11 cellular contexts compared by ENCODE assay signal in genomic region chr6:11194399-11195274, GRCh38. TPM values are rescaled to one million over a fixed set of nuclear protein-coding genes. Genes with fewer than 3 reads are reported as not detected.
A peak's percentile ranks its signal among the peaks of the same experiment; 100 is the strongest.
DNase-seq lines count a peak whose midpoint lies in the region; ATAC-seq and TF ChIP-seq lines count a peak whose summit lies in the region.
"Had no signal": no experiment of that assay in that cellular context is flagged by ENCODE, and none has a peak within 500 bp of the region (broad histone marks: within the 10 kb centered on the region; RNA-seq: fewer than 3 reads in every experiment).

No MANE protein-coding gene starts in this region.

- peaks cover 0 to 4% (median 0%) of the 10 kb centered on the region in 4 donors for H3K27me3 ChIP-seq in esophagus muscularis mucosa
- H3K27me3 ChIP-seq in upper lobe of left lung, result no peaks in the 10 kb centered on the region
- H3K27me3 ChIP-seq in Caco-2 (replicated peaks; ENCODE audit: control insufficient read depth, insufficient read depth, low read length), result no peaks in the 10 kb centered on the region

- no peaks in the 10 kb centered on the region for H3K9me3 Mint-ChIP-seq in stimulated activated memory B cell treated with anti-CD40 and anti-IgM and Interleukin-4, amounts not matched to agents 10 μg/mL and 1 μg/mL and 100 μg/mL, for 72 hours
- no peaks in the 10 kb centered on the region for H3K9me3 Mint-ChIP-seq in Caco-2 (ENCODE audit: unreplicated experiment)

- POLR2A ChIA-PET in Caco-2 (lab: Charles Lee), result no interaction called here

- CTCF ChIA-PET in Caco-2 (lab: Charles Lee), result no interaction called here

- intact Hi-C loops in esophagus muscularis mucosa (cut with DNase I), result no loop called here
- intact Hi-C loops in Caco-2 (cut with micrococcal nuclease; ENCODE audit: unreplicated experiment), result no loop called here

- H3K4me3 ChIP-seq in esophagus muscularis mucosa (no peak overlapping the region), upper lobe of left lung (peak overlapping the region in 1 of 4 donors; percentile 1), Caco-2 (ENCODE audit: low read depth, low read length) (no peak overlapping the region)

- TF ChIP-seq POLR2A in esophagus muscularis mucosa (IDR thresholded peaks at IDR 0.05; ENCODE audit: low read depth) (no peak), upper lobe of left lung (IDR thresholded peaks at IDR 0.05) (no peak)

- no TSS peak for BruUV-seq in Caco-2 (replicated peaks; lab: Mats Ljungman, UMichigan)

- ATAC-seq in SK-N-SH treated with all-trans-retinoic acid at 6 μM for 48 hours, result peak; percentile 72
- ATAC-seq in upper lobe of left lung (ENCODE audit: low FRiP score in 2 of 2), result peak; percentile 4 to 34
- ATAC-seq in stimulated activated memory B cell treated with anti-CD40 and anti-IgM and Interleukin-4, amounts not matched to agents 10 μg/mL and 1 μg/mL and 100 μg/mL, for 72 hours, result no peak
- ATAC-seq: T-helper 17 cell had no signal

- WGBS in esophagus muscularis mucosa, result 63% methylated on average over 12 of the region's 12 CpGs
- 46 to 57% methylated on average over 12 of the region's 12 CpGs for WGBS in upper lobe of left lung, 2 donors

- no peak overlapping the region for H3K4me3 Mint-ChIP-seq in stimulated activated memory B cell treated with anti-CD40 and anti-IgM and Interleukin-4, amounts not matched to agents 10 μg/mL and 1 μg/mL and 100 μg/mL, for 72 hours
- H3K4me3 Mint-ChIP-seq in Caco-2 (ENCODE audit: unreplicated experiment), result no peak overlapping the region
- H3K4me3 Mint-ChIP-seq: T-helper 17 cell had no signal

- H3K27me3 Mint-ChIP-seq in stimulated activated memory B cell treated with anti-CD40 and anti-IgM and Interleukin-4, amounts not matched to agents 10 μg/mL and 1 μg/mL and 100 μg/mL, for 72 hours, result no peaks in the 10 kb centered on the region
- no peaks in the 10 kb centered on the region for H3K27me3 Mint-ChIP-seq in Caco-2 (ENCODE audit: insufficient read depth, unreplicated experiment)
- H3K27me3 Mint-ChIP-seq: T-helper 17 cell had no signal

- H3K9me3 ChIP-seq in esophagus muscularis mucosa (no peaks in the 10 kb centered on the region), upper lobe of left lung (no peaks in the 10 kb centered on the region), Caco-2 (no peaks in the 10 kb centered on the region)

- H3K4me1 ChIP-seq in esophagus muscularis mucosa (peaks cover 16 to 44% (median 26%) of the 10 kb centered on the region in 4 donors), upper lobe of left lung (peaks cover 43 to 54% (median 52%) of the 10 kb centered on the region in 4 donors), Caco-2 (peaks cover 27% of the 10 kb centered on the region)

- H3K27ac ChIP-seq in esophagus muscularis mucosa (replicated peaks in 1 of 4) (peak overlapping the region; percentile 42 to 68 (median 58)), upper lobe of left lung (peak overlapping the region; percentile 48 to 73 (median 62))

- DNase-seq in esophagus muscularis mucosa (ENCODE audit: extremely low spot score) (no peak), lung microvascular endothelial cell (ENCODE audit: low read depth in 2 of 2) (peak; percentile 86 to 98), upper lobe of left lung (no peak), Caco-2 (no peak)
- DNase-seq in activated T-cell treated with anti-CD3 and anti-CD28 coated beads, Interleukin-2, amount 50 U/mL, for 48 hours, result no peak
- DNase-seq: activated CD8-positive, alpha-beta memory T cell treated with anti-CD3 and anti-CD28 coated beads, Interleukin-2, amount 50 U/mL, for 4 hours; Karpas-422; NCI-H748 treated with DMSO at 0.1 percent for 48 hours; T-helper 17 cell had no signal

- no peak for TF ChIP-seq CTCF in esophagus muscularis mucosa (IDR thresholded peaks at IDR 0.05)
- TF ChIP-seq CTCF in upper lobe of left lung (IDR thresholded peaks at IDR 0.05), result peak in 1 of 6 experiments; percentile 56
- no peak for TF ChIP-seq CTCF in Caco-2 (IDR thresholded peaks at IDR 0.05; ENCODE audit: insufficient read depth in 1 of 2, low read depth in 1 of 2, low read length in 1 of 2, severe bottlenecking in 1 of 2, unreplicated experiment in 1 of 2)

- H3K4me1 Mint-ChIP-seq in stimulated activated memory B cell treated with anti-CD40 and anti-IgM and Interleukin-4, amounts not matched to agents 10 μg/mL and 1 μg/mL and 100 μg/mL, for 72 hours, result peaks cover 1% of the 10 kb centered on the region
- H3K4me1 Mint-ChIP-seq in Caco-2 (ENCODE audit: low read depth, unreplicated experiment), result peaks cover 32% of the 10 kb centered on the region

- TF ChIP-seq EP300 in esophagus muscularis mucosa (IDR thresholded peaks at IDR 0.05) (no peak), upper lobe of left lung (IDR thresholded peaks at IDR 0.05) (no peak)

- H3K36me3 ChIP-seq in esophagus muscularis mucosa (peaks cover 19 to 62% (median 36%) of the 10 kb centered on the region in 4 donors), upper lobe of left lung (peaks cover 42 to 83% (median 58%) of the 10 kb centered on the region in 4 donors), Caco-2 (ENCODE audit: control insufficient read depth, insufficient read depth, low read length) (peaks cover 1% of the 10 kb centered on the region; the same call in 1 of the 2 replicates)

- no peak overlapping the region for H3K27ac Mint-ChIP-seq in stimulated activated memory B cell treated with anti-CD40 and anti-IgM and Interleukin-4, amounts not matched to agents 10 μg/mL and 1 μg/mL and 100 μg/mL, for 72 hours
- H3K27ac Mint-ChIP-seq in Caco-2 (ENCODE audit: unreplicated experiment), result no peak overlapping the region

- H3K36me3 Mint-ChIP-seq in stimulated activated memory B cell treated with anti-CD40 and anti-IgM and Interleukin-4, amounts not matched to agents 10 μg/mL and 1 μg/mL and 100 μg/mL, for 72 hours, result peaks cover 61% of the 10 kb centered on the region
- peaks cover 95% of the 10 kb centered on the region for H3K36me3 Mint-ChIP-seq in Caco-2 (ENCODE audit: insufficient read depth, unreplicated experiment)

TF ChIP-seq in SK-N-SH treated with all-trans-retinoic acid at 6 μM for 48 hours, 23 proteins besides CTCF, POLR2A, EP300 and RAD21:
- TF ChIP-seq SNAI2 (CRISPR knock-in tag; IDR thresholded peaks at IDR 0.05) (peak; percentile 77; the same call in 1 of the 2 replicates), ZNF70 (CRISPR knock-in tag; IDR thresholded peaks at IDR 0.05) (no peak), TOX (CRISPR knock-in tag; IDR thresholded peaks at IDR 0.05; ENCODE audit: borderline replicate concordance) (peak; percentile 23; the same call in 1 of the 2 replicates), CREB5 (CRISPR knock-in tag; IDR thresholded peaks at IDR 0.05; ENCODE audit: low read depth) (peak; percentile 60; the same call in 1 of the 2 replicates), BACH2 (CRISPR knock-in tag; IDR thresholded peaks at IDR 0.05; ENCODE audit: borderline replicate concordance) (no peak), ZFP3 (CRISPR knock-in tag; IDR thresholded peaks at IDR 0.05) (peak; percentile 50; the same call in 1 of the 2 replicates), TCF4 (CRISPR knock-in tag; IDR thresholded peaks at IDR 0.05; ENCODE audit: borderline replicate concordance) (no peak), ISL1 (CRISPR knock-in tag; IDR thresholded peaks at IDR 0.05) (peak; percentile 75), RARB (CRISPR knock-in tag; IDR thresholded peaks at IDR 0.05) (no peak), ZC3H10 (CRISPR knock-in tag; IDR thresholded peaks at IDR 0.05) (0 out of 2 replicates have a peak, but pooled peaks have one; percentile 32)

RNA-seq across cellular contexts. Expression of gene NEDD9, which starts 37.8 kb away (rescaled TPM):
- total RNA-seq in esophagus muscularis mucosa, result 10 to 100 TPM; 18.3 to 47.2 (median 32.9) TPM
- total RNA-seq in lung microvascular endothelial cell, result 70.2 and 177 TPM in 2 replicates
- 100 to 1,000 TPM; 122 to 334 (median 173) TPM for total RNA-seq in upper lobe of left lung
- 33.2 and 36.2 TPM in 2 replicates for total RNA-seq in Caco-2 (2022)

Comparison
In these comparisons a context has a peak if more than half of its experiments do, and no peak if none do; other contexts are left out.
1. DNase-seq: peak in lung microvascular endothelial cell (2 of 2); none in esophagus muscularis mucosa (single experiment), upper lobe of left lung (0 of 2), Caco-2 (0 of 2) and activated T-cell treated with anti-CD3 and anti-CD28 coated beads, Interleukin-2, amount 50 U/mL, for 48 hours (0 of 2).